ENCODE assay signal across 33 cellular contexts in genomic region chr12:19834596-19834995, GRCh38.
DNase-seq lines count a peak whose midpoint lies in the region; ATAC-seq and TF ChIP-seq lines count a peak whose summit lies in the region.
"Had no signal": no experiment of that assay in that cellular context is flagged by ENCODE, and none has a peak within 500 bp of the region (broad histone marks: within the 10 kb centered on the region; RNA-seq: fewer than 3 reads in every experiment).

No MANE protein-coding gene starts in this region.

- H4K20me1 ChIP-seq in IMR-90 (ENCODE audit: insufficient read depth, low read length) = no peaks in the 10 kb centered on the region

- H4K91ac ChIP-seq in IMR-90 (ENCODE audit: insufficient read depth, low read depth, low read length) = no peak overlapping the region

- intact Hi-C loops in IMR-90 (cut with micrococcal nuclease) = no loop called here

- dilution Hi-C loops in IMR-90 (cut with HindIII; ENCODE audit: low sequenced_read_pairs, unreplicated experiment) = no loop called here

- no peak overlapping the region for H3K14ac ChIP-seq in IMR-90 (replicated peaks; ENCODE audit: low read depth, low read length)

- no peak overlapping the region; the same call in 1 of the 2 replicates for H3K18ac ChIP-seq in IMR-90 (ENCODE audit: low read depth, low read length)

- 0 out of 2 replicates have a peak overlapping the region, but pooled peaks have one; percentile 33 for H3K23ac ChIP-seq in IMR-90 (ENCODE audit: low read depth, low read length)

- no peak overlapping the region for H4K5ac ChIP-seq in IMR-90 (ENCODE audit: low read depth, low read length)

- H3K36me3 ChIP-seq in IMR-90 (ENCODE audit: control insufficient read depth, insufficient read depth, low read length) = no peaks in the 10 kb centered on the region
- H3K36me3 ChIP-seq: left ventricle myocardium inferior, neural progenitor cell, pancreas, upper lobe of right lung had no signal

- DNase-seq in SIG-M5 treated with dmso at 0.1 percent for 504 hours (lab: John Stamatoyannopoulos, UW; ENCODE audit: unreplicated experiment) (peak; percentile 9), SIG-M5 (lab: John Stamatoyannopoulos, UW) (no peak), IMR-90 (no peak), substantia nigra (lab: John Stamatoyannopoulos, UW) (no peak), DMS 273 (lab: John Stamatoyannopoulos, UW; ENCODE audit: unreplicated experiment) (no peak)
- DNase-seq in activated naive CD8-positive, alpha-beta T cell treated with anti-CD3 and anti-CD28 coated beads, Interleukin-2, amount 50 U/mL, for 24 hours = no peak
- DNase-seq: activated naive CD4-positive, alpha-beta T cell; activated T-cell treated with anti-CD3 and anti-CD28 coated beads, Interleukin-2, amount 50 U/mL, for 48 hours; Calu3; dermis blood vessel endothelial cell; DMS79 treated with DMSO at 0.1 percent for 48 hours; endodermal cell; GF-D8; head of caudate nucleus; left ventricle myocardium inferior; mesendoderm; NCI-H1417; NCI-H2029; NCI-H526; NK-92 treated with Interleukin-12 subunit alpha and Interleukin-12 subunit beta, amount 100 ng/mL, for 24 hours; pancreas; Right ventricle myocardium superior; stimulated activated CD4-positive, alpha-beta T cell treated with anti-CD3 and anti-CD28 coated beads, Interleukin-4, amount 100 ng/mL, for 4 hours; T1000; upper lobe of right lung had no signal

- H4K8ac ChIP-seq in IMR-90 (ENCODE audit: low read depth in 2 of 2, low read length in 2 of 2) = no peak overlapping the region

- H3K56ac ChIP-seq in IMR-90 (ENCODE audit: extremely low read depth, insufficient read depth, low read length) = no peak overlapping the region

- H3K4ac ChIP-seq in IMR-90 (ENCODE audit: low read depth, low read length) = no peak overlapping the region

- no peaks in the 10 kb centered on the region for H3K9me3 ChIP-seq in IMR-90 (ENCODE audit: control insufficient read depth, insufficient read depth, low read length)
- H3K9me3 ChIP-seq: pancreas, upper lobe of right lung had no signal

- no peaks in the 10 kb centered on the region for H3K27me3 Mint-ChIP-seq in activated naive CD8-positive, alpha-beta T cell treated with anti-CD3 and anti-CD28 coated beads, Interleukin-2, amount 50 U/mL, for 24 hours
- no peaks in the 10 kb centered on the region for H3K27me3 Mint-ChIP-seq in nephron (ENCODE audit: low read depth)
- H3K27me3 Mint-ChIP-seq: central memory CD8-positive, alpha-beta T cell had no signal

- TF ChIP-seq CTCF in IMR-90 (conservative IDR thresholded peaks at IDR 0.05; ENCODE audit: low read depth, low read length) = no peak
- TF ChIP-seq CTCF in nephron (IDR thresholded peaks at IDR 0.05; ENCODE audit: unreplicated experiment in 3 of 3) = no peak

- H3K9me3 Mint-ChIP-seq in activated naive CD8-positive, alpha-beta T cell treated with anti-CD3 and anti-CD28 coated beads, Interleukin-2, amount 50 U/mL, for 24 hours = peaks cover 3% of the 10 kb centered on the region
- peaks cover 5% of the 10 kb centered on the region for H3K9me3 Mint-ChIP-seq in nephron
- H3K9me3 Mint-ChIP-seq: central memory CD8-positive, alpha-beta T cell; GM23338; neural progenitor cell had no signal

- no peak overlapping the region for H3K4me3 Mint-ChIP-seq in activated naive CD8-positive, alpha-beta T cell treated with anti-CD3 and anti-CD28 coated beads, Interleukin-2, amount 50 U/mL, for 24 hours
- no peak overlapping the region for H3K4me3 Mint-ChIP-seq in nephron
- H3K4me3 Mint-ChIP-seq: central memory CD8-positive, alpha-beta T cell; endodermal cell; GM23338; neural progenitor cell had no signal

- in situ Hi-C loops in IMR-90 (cut with MboI; ENCODE audit: low sequenced_read_pairs) = no loop called here

- no peaks in the 10 kb centered on the region for H3K36me3 Mint-ChIP-seq in activated naive CD8-positive, alpha-beta T cell treated with anti-CD3 and anti-CD28 coated beads, Interleukin-2, amount 50 U/mL, for 24 hours (ENCODE audit: low read depth)
- no peaks in the 10 kb centered on the region for H3K36me3 Mint-ChIP-seq in nephron (ENCODE audit: low read depth)
- H3K36me3 Mint-ChIP-seq: neural progenitor cell had no signal

- H2BK20ac ChIP-seq in IMR-90 (ENCODE audit: low read depth, low read length) = no peak overlapping the region

- H3K27ac Mint-ChIP-seq in activated naive CD8-positive, alpha-beta T cell treated with anti-CD3 and anti-CD28 coated beads, Interleukin-2, amount 50 U/mL, for 24 hours = peak overlapping the region; percentile 83
- H3K27ac Mint-ChIP-seq in nephron = peak overlapping the region; percentile 4 to 64 (median 14)
- H3K27ac Mint-ChIP-seq: endodermal cell, neural progenitor cell had no signal

- no peak overlapping the region for H2BK15ac ChIP-seq in IMR-90 (ENCODE audit: low read depth, low read length)

- no peak for TF ChIP-seq RAD21 in IMR-90 (IDR thresholded peaks at IDR 0.05; ENCODE audit: low read length)

- no peak overlapping the region for H2AK5ac ChIP-seq in IMR-90 (ENCODE audit: low read depth, low read length)

- H3K79me1 ChIP-seq in IMR-90 (ENCODE audit: low read depth in 1 of 2, low read length in 2 of 2) = no peaks in the 10 kb centered on the region

- no peak overlapping the region for H3K4me3 ChIP-seq in IMR-90 (ENCODE audit: insufficient read depth, low read depth, low read length)
- H3K4me3 ChIP-seq: GM23338, left ventricle myocardium inferior, neural progenitor cell, pancreas, upper lobe of right lung had no signal

- H3K4me2 ChIP-seq in IMR-90 (ENCODE audit: low read depth, low read length) = no peak overlapping the region
- H3K4me2 ChIP-seq: GM23338, neural progenitor cell had no signal

- no peak overlapping the region for H2BK120ac ChIP-seq in IMR-90 (ENCODE audit: low read depth, low read length)

- ATAC-seq in IMR-90 (ENCODE audit: low read depth) (no peak), HG02885 (IDR thresholded peaks at IDR 0.05; ENCODE audit: poor library complexity, unreplicated experiment) (no peak)
- ATAC-seq in activated naive CD8-positive, alpha-beta T cell treated with anti-CD3 and anti-CD28 coated beads, Interleukin-2, amount 50 U/mL, for 24 hours = no peak
- ATAC-seq: GM23338, Panc1, pancreas, upper lobe of right lung had no signal

- H3K27me3 ChIP-seq in IMR-90 (ENCODE audit: control insufficient read depth, insufficient read depth, low read length) = no peaks in the 10 kb centered on the region
- H3K27me3 ChIP-seq: foreskin keratinocyte, neural progenitor cell, pancreas, upper lobe of right lung had no signal

- H2AK9ac ChIP-seq in IMR-90 (replicated peaks; ENCODE audit: low read depth, low read length, poor library complexity) = no peak overlapping the region

- H2BK5ac ChIP-seq in IMR-90 (ENCODE audit: low read depth, low read length, poor library complexity, severe bottlenecking) = no peak overlapping the region

- peaks cover 37% of the 10 kb centered on the region for H3K4me1 Mint-ChIP-seq in activated naive CD8-positive, alpha-beta T cell treated with anti-CD3 and anti-CD28 coated beads, Interleukin-2, amount 50 U/mL, for 24 hours
- peaks cover 12% of the 10 kb centered on the region for H3K4me1 Mint-ChIP-seq in nephron
- H3K4me1 Mint-ChIP-seq: central memory CD8-positive, alpha-beta T cell; endodermal cell; GM23338; neural progenitor cell had no signal

- CTCF ChIA-PET in IMR-90 (lab: Yijun Ruan, JAX) = no interaction called here

- H2AFZ ChIP-seq in IMR-90 (replicated peaks; ENCODE audit: low read length, poor library complexity) = no peak overlapping the region
- H2AFZ ChIP-seq: GM23338, neural progenitor cell had no signal

- no peak for TF ChIP-seq POLR2A in IMR-90 (IDR thresholded peaks at IDR 0.05; ENCODE audit: low read depth, low read length)

- no TSS peak for BruUV-seq in IMR-90 (replicated peaks; lab: Mats Ljungman, UMichigan)

- H3K9ac ChIP-seq in IMR-90 (ENCODE audit: low read depth, low read length) = no peak overlapping the region
- H3K9ac ChIP-seq: neural progenitor cell had no signal

- H3K9me1 ChIP-seq in IMR-90 (ENCODE audit: insufficient read depth, low read length) = no peaks in the 10 kb centered on the region

- H3K4me1 ChIP-seq in IMR-90 (ENCODE audit: control insufficient read depth, insufficient read depth, low read length) = peaks cover 2% of the 10 kb centered on the region; the same call in 1 of the 2 replicates
- H3K4me1 ChIP-seq: foreskin keratinocyte, left ventricle myocardium inferior, neural progenitor cell, pancreas, upper lobe of right lung had no signal

- no peak overlapping the region for H3K27ac ChIP-seq in IMR-90 (ENCODE audit: insufficient read depth, low read length)
- H3K27ac ChIP-seq in substantia nigra (ENCODE audit: low read depth, low read length, poor library complexity, severe bottlenecking) = no peak overlapping the region
- H3K27ac ChIP-seq: foreskin keratinocyte, left ventricle myocardium inferior, neural progenitor cell, pancreas, upper lobe of right lung, VCaP had no signal

- POLR2A ChIA-PET in IMR-90 (lab: Charles Lee; ENCODE audit: unreplicated experiment) = interaction anchor here (0.7 kb wide), 1 partner anchor 59 kb away, joined by 4 read pairs; no protein-coding TSS in a partner anchor

TF ChIP-seq in IMR-90, 13 proteins besides CTCF, POLR2A, EP300 and RAD21 (continues in another document):
- no peak for TF ChIP-seq FOS (IDR thresholded peaks at IDR 0.05; ENCODE audit: low read depth, low read length)
- TF ChIP-seq USF2 (IDR thresholded peaks at IDR 0.05; ENCODE audit: low read depth, low read length) = no peak
- TF ChIP-seq CEBPB (IDR thresholded peaks at IDR 0.05; ENCODE audit: low read depth, low read length) = no peak
- TF ChIP-seq MXI1 (IDR thresholded peaks at IDR 0.05; ENCODE audit: borderline replicate concordance, low read depth, low read length) = no peak
- no peak for TF ChIP-seq ELK1 (IDR thresholded peaks at IDR 0.05; ENCODE audit: borderline replicate concordance, low read depth, low read length)
- no peak for TF ChIP-seq MAFK (IDR thresholded peaks at IDR 0.05; ENCODE audit: low read depth, low read length)
- TF ChIP-seq NFE2L2 (IDR thresholded peaks at IDR 0.05; ENCODE audit: low read depth, low read length) = no peak
- no peak for TF ChIP-seq CHD1 (IDR thresholded peaks at IDR 0.05; ENCODE audit: low read depth, low read length)
